8 cellular contexts compared by ENCODE assay signal in the genomic region with DNA sequence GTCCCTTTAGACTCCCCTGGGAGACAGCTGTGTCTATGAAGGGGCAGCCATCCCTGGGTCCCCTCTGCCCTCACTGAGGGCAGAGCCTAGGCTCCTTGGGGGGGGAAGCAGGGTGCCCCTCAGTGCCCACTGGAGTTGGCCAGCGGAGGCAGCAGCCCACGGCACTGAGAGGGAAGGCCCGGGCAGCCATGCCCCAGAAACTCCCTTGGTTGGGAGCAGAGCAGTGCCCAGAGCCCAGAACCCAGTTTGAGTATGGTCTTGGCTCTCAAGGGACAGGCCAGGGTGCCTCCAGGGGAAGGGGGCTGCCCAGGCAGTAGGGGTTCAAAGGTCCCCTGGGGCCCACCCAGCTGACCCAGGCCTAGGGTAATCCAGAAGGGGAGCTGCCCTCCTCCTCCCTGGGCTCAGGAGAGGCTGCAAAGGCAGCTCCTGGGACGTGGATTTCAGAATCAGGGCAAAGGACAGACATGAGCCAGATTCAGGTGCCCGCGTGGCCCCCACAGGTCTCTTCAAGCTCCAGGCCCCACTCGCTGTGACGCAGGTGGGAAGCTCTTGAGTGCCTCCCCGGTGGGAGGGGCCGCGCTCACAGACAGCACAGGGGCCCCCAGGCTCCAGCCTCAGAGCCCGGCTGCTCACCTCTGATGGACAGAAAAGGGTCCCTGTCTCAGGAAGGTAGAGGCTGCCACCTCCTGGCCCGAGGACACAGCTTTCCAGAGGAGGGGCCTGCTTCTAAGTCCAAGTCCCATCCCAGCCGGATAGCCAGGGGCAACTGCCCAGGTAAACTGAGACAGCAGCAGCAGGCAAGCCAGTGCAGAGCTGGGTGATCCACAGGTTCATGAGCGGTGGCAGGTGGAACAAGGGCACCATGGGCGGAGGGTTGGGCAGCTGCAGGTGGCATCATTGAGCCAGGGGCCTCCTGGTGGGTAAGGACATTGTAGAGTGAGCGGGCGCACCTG. TPM values are rescaled to one million over a fixed set of nuclear protein-coding genes. Genes with fewer than 3 reads are reported as not detected.
DNase-seq lines count a peak whose midpoint lies in the region; ATAC-seq and TF ChIP-seq lines count a peak whose summit lies in the region.

No MANE protein-coding gene starts in this region.

- TF ChIP-seq CTCF in GM06990 (IDR thresholded peaks at IDR 0.05; ENCODE audit: insufficient read depth, low read length, poor library complexity, severe bottlenecking) (peak; percentile 36), body of pancreas (IDR thresholded peaks at IDR 0.05) (peak in 5 of 7 experiments; percentile 20 to 59 (median 53))

- no peak overlapping the region for H3K4me3 ChIP-seq in GM06990 (replicated peaks; ENCODE audit: low read depth, low read length)
- no peak overlapping the region for H3K4me3 ChIP-seq in body of pancreas

- H3K9me3 ChIP-seq in body of pancreas = no peaks in the 10 kb centered on the region

- H3K27ac ChIP-seq in body of pancreas = no peak overlapping the region

- peaks cover 2% of the 10 kb centered on the region; the same call in 1 of the 2 replicates for H3K27me3 ChIP-seq in GM06990 (replicated peaks; ENCODE audit: control insufficient read depth, insufficient read depth, low read length)
- H3K27me3 ChIP-seq in body of pancreas = no peaks in the 10 kb centered on the region

- H3K36me3 ChIP-seq in GM06990 (ENCODE audit: control insufficient read depth, insufficient read depth, low read length) = no peaks in the 10 kb centered on the region
- no peaks in the 10 kb centered on the region for H3K36me3 ChIP-seq in body of pancreas (replicated peaks in 1 of 2; ENCODE audit: insufficient read depth in 1 of 2, low read depth in 2 of 2)

- no peak for DNase-seq in GM06990 (ENCODE audit: extremely low read depth, insufficient read length)
- peak; percentile 77 for DNase-seq in NCI-H1092 treated with DMSO at 0.1 percent for 48 hours (lab: John Stamatoyannopoulos, UW)
- DNase-seq in body of pancreas = peak; percentile 9 to 51 (median 47)
- peak; percentile 85 for DNase-seq in mesenteric fat pad (ENCODE audit: low spot score)
- DNase-seq in NCI-H187 treated with DMSO at 0.1 percent for 48 hours (lab: John Stamatoyannopoulos, UW) = no peak
- DNase-seq in NCI-H1694 treated with DMSO at 0.1 percent for 48 hours (lab: John Stamatoyannopoulos, UW) = no peak

- peaks cover 15% of the 10 kb centered on the region for H3K4me1 ChIP-seq in body of pancreas

- intact Hi-C loops in body of pancreas (cut with DNase I) = no loop called here

- no peak for TF ChIP-seq POLR2A in body of pancreas (IDR thresholded peaks at IDR 0.05)

- no peak for ATAC-seq in body of pancreas
- ATAC-seq in GM21737 (IDR thresholded peaks at IDR 0.05; ENCODE audit: unreplicated experiment) = no peak
- ATAC-seq in GM21528 (IDR thresholded peaks at IDR 0.05; ENCODE audit: low FRiP score, unreplicated experiment) = no peak

- 43 to 79% methylated on average over 5 to 17 of the region's 18 CpGs for WGBS in body of pancreas, 2 donors

RNA-seq across cellular contexts. Expression of gene C11orf21, which starts 2.6 kb away (rescaled TPM):
- total RNA-seq in body of pancreas = under 1 TPM; 0.26 to 0.33 TPM
- total RNA-seq in mesenteric fat pad = 1.0 TPM

RNA-seq across cellular contexts. Expression of gene TSPAN32, which starts 2.7 kb away (rescaled TPM):
- total RNA-seq in body of pancreas (1 to 10 TPM in 1 of 2 donors, not detected in 1; 5.9 TPM), mesenteric fat pad (1.3 TPM)

RNA-seq across cellular contexts. Expression of gene ASCL2, which starts 28.7 kb away (rescaled TPM):
- total RNA-seq in body of pancreas = 1 to 10 TPM in 1 of 2 donors, not detected in 1; 3.0 TPM
- total RNA-seq in mesenteric fat pad = 0.64 TPM

Comparison
In these comparisons a context has a peak if more than half of its experiments do, and no peak if none do; other contexts are left out.
1. DNase-seq: peak in NCI-H1092 treated with DMSO at 0.1 percent for 48 hours (single experiment), body of pancreas (4 of 4) and mesenteric fat pad (single experiment); none in GM06990 (single experiment), NCI-H187 treated with DMSO at 0.1 percent for 48 hours (single experiment) and NCI-H1694 treated with DMSO at 0.1 percent for 48 hours (single experiment).